Comparison of ENCODE assay signal across 2 cellular contexts in the genomic region with DNA sequence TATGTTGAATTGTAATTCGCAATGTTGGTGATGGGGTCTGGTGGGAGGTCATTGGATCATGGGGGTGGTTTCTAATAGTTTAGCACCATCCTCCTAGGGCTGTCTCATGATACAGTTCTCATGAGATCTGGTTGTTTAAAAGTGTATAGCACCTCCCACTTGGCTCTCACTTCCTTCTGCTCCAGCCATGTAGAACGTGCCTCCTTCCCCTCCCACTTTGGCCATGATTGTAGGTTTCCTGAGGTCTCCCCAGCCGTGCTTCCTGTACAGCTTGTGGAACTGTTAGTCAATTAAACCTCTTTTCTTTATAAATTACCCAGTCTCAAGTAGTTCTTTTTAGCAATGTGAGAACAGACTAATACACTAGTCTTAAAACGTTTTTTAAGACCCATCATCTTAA.
TF ChIP-seq lines count a peak whose summit lies in the region.

No MANE protein-coding gene starts in this region.

TF ChIP-seq in GM12891, 5 proteins besides CTCF, POLR2A, EP300 and RAD21:
- TF ChIP-seq SPI1 (IDR thresholded peaks at IDR 0.05; ENCODE audit: low read depth, low read length) (0 out of 2 replicates have a peak, but pooled peaks have one; percentile 19), POLR2AphosphoS5 (IDR thresholded peaks at IDR 0.05; ENCODE audit: low read depth, low read length) (no peak), POU2F2 (IDR thresholded peaks at IDR 0.05; ENCODE audit: low read depth, low read length) (no peak)

TF ChIP-seq in K562, 482 proteins besides CTCF, POLR2A, EP300 and RAD21 (continued from another document):
- TF ChIP-seq SREBF1 (IDR thresholded peaks at IDR 0.05; ENCODE audit: borderline replicate concordance, low read depth, low read length): no peak
- TF ChIP-seq FOXK2 (conservative IDR thresholded peaks at IDR 0.05 in 1 of 2, IDR thresholded peaks at IDR 0.05 in 1 of 2; ENCODE audit: low read depth in 2 of 2): no peak
- no peak for TF ChIP-seq SNIP1 (IDR thresholded peaks at IDR 0.05; ENCODE audit: low read depth)
- TF ChIP-seq BCOR (IDR thresholded peaks at IDR 0.05): no peak
- TF ChIP-seq ZNF174 (CRISPR knock-in tag; IDR thresholded peaks at IDR 0.05): no peak
- no peak for TF ChIP-seq ZNF830 (CRISPR knock-in tag; IDR thresholded peaks at IDR 0.05)
- TF ChIP-seq ZNF12 (CRISPR knock-in tag; IDR thresholded peaks at IDR 0.05): no peak
- TF ChIP-seq, protein P1, sequence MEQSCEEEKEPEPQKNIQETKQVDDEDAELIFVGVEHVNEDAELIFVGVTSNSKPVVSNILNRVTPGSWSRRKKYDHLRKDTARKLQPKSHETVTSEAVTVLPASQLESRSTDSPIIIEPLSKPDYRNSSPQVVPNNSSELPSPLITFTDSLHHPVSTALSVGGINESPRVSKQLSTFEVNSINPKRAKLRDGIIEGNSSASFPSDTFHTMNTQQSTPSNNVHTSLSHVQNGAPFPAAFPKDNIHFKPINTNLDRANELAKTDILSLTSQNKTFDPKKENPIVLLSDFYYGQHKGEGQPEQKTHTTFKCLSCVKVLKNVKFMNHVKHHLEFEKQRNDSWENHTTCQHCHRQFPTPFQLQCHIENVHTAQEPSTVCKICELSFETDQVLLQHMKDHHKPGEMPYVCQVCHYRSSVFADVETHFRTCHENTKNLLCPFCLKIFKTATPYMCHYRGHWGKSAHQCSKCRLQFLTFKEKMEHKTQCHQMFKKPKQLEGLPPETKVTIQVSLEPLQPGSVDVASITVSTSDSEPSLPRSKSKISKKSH (CRISPR knock-in tag; IDR thresholded peaks at IDR 0.05): no peak
- no peak for TF ChIP-seq ZNF583 (CRISPR knock-in tag; IDR thresholded peaks at IDR 0.05)
- TF ChIP-seq ZNF57 (CRISPR knock-in tag; IDR thresholded peaks at IDR 0.05): no peak
- TF ChIP-seq MAFF (IDR thresholded peaks at IDR 0.05; ENCODE audit: low read length): no peak
- no peak for TF ChIP-seq MEF2D (tag; conservative IDR thresholded peaks at IDR 0.05; ENCODE audit: low read depth)
- TF ChIP-seq, protein P2, sequence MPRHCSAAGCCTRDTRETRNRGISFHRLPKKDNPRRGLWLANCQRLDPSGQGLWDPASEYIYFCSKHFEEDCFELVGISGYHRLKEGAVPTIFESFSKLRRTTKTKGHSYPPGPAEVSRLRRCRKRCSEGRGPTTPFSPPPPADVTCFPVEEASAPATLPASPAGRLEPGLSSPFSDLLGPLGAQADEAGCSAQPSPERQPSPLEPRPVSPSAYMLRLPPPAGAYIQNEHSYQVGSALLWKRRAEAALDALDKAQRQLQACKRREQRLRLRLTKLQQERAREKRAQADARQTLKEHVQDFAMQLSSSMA (CRISPR knock-in tag; IDR thresholded peaks at IDR 0.05): no peak
- TF ChIP-seq TRIM24 (IDR thresholded peaks at IDR 0.05): peak in 1 of 2 experiments; percentile 52; a peak in 1 of 4 replicates
- TF ChIP-seq ZFP36 (IDR thresholded peaks at IDR 0.05; ENCODE audit: low read depth, low read length, partially characterized antibody): peak; percentile 27
- TF ChIP-seq, protein P3, sequence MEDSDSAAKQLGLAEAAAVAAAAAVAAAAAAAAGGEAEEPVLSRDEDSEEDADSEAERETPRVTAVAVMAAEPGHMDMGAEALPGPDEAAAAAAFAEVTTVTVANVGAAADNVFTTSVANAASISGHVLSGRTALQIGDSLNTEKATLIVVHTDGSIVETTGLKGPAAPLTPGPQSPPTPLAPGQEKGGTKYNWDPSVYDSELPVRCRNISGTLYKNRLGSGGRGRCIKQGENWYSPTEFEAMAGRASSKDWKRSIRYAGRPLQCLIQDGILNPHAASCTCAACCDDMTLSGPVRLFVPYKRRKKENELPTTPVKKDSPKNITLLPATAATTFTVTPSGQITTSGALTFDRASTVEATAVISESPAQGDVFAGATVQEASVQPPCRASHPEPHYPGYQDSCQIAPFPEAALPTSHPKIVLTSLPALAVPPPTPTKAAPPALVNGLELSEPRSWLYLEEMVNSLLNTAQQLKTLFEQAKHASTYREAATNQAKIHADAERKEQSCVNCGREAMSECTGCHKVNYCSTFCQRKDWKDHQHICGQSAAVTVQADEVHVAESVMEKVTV (CRISPR knock-in tag; IDR thresholded peaks at IDR 0.05): no peak
- TF ChIP-seq XRCC4 (IDR thresholded peaks at IDR 0.05; ENCODE audit: extremely low read depth, insufficient read depth, insufficient read length): no peak
- TF ChIP-seq PPARD (CRISPR knock-in tag; IDR thresholded peaks at IDR 0.05): no peak
- TF ChIP-seq TAF15 (IDR thresholded peaks at IDR 0.05; ENCODE audit: low read depth, low read length): no peak
- TF ChIP-seq, protein P4, sequence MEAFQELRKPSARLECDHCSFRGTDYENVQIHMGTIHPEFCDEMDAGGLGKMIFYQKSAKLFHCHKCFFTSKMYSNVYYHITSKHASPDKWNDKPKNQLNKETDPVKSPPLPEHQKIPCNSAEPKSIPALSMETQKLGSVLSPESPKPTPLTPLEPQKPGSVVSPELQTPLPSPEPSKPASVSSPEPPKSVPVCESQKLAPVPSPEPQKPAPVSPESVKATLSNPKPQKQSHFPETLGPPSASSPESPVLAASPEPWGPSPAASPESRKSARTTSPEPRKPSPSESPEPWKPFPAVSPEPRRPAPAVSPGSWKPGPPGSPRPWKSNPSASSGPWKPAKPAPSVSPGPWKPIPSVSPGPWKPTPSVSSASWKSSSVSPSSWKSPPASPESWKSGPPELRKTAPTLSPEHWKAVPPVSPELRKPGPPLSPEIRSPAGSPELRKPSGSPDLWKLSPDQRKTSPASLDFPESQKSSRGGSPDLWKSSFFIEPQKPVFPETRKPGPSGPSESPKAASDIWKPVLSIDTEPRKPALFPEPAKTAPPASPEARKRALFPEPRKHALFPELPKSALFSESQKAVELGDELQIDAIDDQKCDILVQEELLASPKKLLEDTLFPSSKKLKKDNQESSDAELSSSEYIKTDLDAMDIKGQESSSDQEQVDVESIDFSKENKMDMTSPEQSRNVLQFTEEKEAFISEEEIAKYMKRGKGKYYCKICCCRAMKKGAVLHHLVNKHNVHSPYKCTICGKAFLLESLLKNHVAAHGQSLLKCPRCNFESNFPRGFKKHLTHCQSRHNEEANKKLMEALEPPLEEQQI (IDR thresholded peaks at IDR 0.05): peak; percentile 55; the same call in 1 of the 2 replicates
- no peak for TF ChIP-seq RBM34 (IDR thresholded peaks at IDR 0.05; ENCODE audit: borderline replicate concordance, insufficient read depth, low read length)
- no peak for TF ChIP-seq SIRT6 (IDR thresholded peaks at IDR 0.05; ENCODE audit: low read depth, low read length)
- TF ChIP-seq HNRNPL (IDR thresholded peaks at IDR 0.05; ENCODE audit: low read depth, low read length): no peak
- TF ChIP-seq ZFP1 (CRISPR knock-in tag; IDR thresholded peaks at IDR 0.05): no peak
- TF ChIP-seq L3MBTL2 (IDR thresholded peaks at IDR 0.05): no peak
- no peak for TF ChIP-seq CREBBP (IDR thresholded peaks at IDR 0.05; ENCODE audit: low read depth, low read length)
- no peak for TF ChIP-seq SLC30A9 (CRISPR knock-in tag; IDR thresholded peaks at IDR 0.05)
- no peak for TF ChIP-seq DPF2 (IDR thresholded peaks at IDR 0.05)
- TF ChIP-seq RBM22 (IDR thresholded peaks at IDR 0.05; ENCODE audit: low read depth, low read length, poor library complexity, severe bottlenecking): no peak
- TF ChIP-seq SMARCA5 (IDR thresholded peaks at IDR 0.05): no peak
- no peak for TF ChIP-seq KLF13 (tag; IDR thresholded peaks at IDR 0.05; ENCODE audit: borderline replicate concordance, low read depth)
- TF ChIP-seq IRF2 (CRISPR knock-in tag; IDR thresholded peaks at IDR 0.05): no peak
- TF ChIP-seq MEF2A (IDR thresholded peaks at IDR 0.05; ENCODE audit: control insufficient read depth, low read depth, low read length): no peak
- no peak for TF ChIP-seq CBX1 (IDR thresholded peaks at IDR 0.05; ENCODE audit: low read depth)
- peak; percentile 97 for TF ChIP-seq ZNF431 (CRISPR knock-in tag; IDR thresholded peaks at IDR 0.05)
- TF ChIP-seq RBM17 (IDR thresholded peaks at IDR 0.05; ENCODE audit: borderline replicate concordance, low read depth, low read length): no peak
- no peak for TF ChIP-seq ETS2 (tag; IDR thresholded peaks at IDR 0.05; ENCODE audit: borderline replicate concordance, poor library complexity, severe bottlenecking)
- peak in 1 of 2 experiments; percentile 24; a peak in 1 of 3 replicates for TF ChIP-seq CBX3 (IDR thresholded peaks at IDR 0.05; ENCODE audit: borderline replicate concordance in 1 of 2, low read length in 2 of 2)
- no peak for TF ChIP-seq SRSF9 (IDR thresholded peaks at IDR 0.05; ENCODE audit: borderline replicate concordance, low read depth, low read length)
- no peak for TF ChIP-seq MTF1 (CRISPR knock-in tag; IDR thresholded peaks at IDR 0.05; ENCODE audit: borderline replicate concordance)
- TF ChIP-seq CC2D1A (IDR thresholded peaks at IDR 0.05): peak; percentile 36; the same call in 1 of the 2 replicates
